Comparison of ENCODE assay signal across 16 cellular contexts in genomic region chr4:38634047-38634759, GRCh38.
"Had no signal": no experiment of that assay in that cellular context is flagged by ENCODE, and none has a peak within 500 bp of the region (broad histone marks: within the 10 kb centered on the region; RNA-seq: fewer than 3 reads in every experiment).

No MANE protein-coding gene starts in this region.

- DNase-seq: activated CD8-positive, alpha-beta memory T cell treated with anti-CD3 and anti-CD28 coated beads, Interleukin-2, amount 50 U/mL, for 4 hours; activated CD8-positive, alpha-beta T cell treated with anti-CD3 and anti-CD28 coated beads for 36 hours; activated gamma-delta T cell treated with Interleukin-2 at 50 U/mL for 16 hours; activated naive CD8-positive, alpha-beta T cell treated with anti-CD3 and anti-CD28 coated beads for 36 hours; activated T-cell treated with anti-CD3 and anti-CD28 coated beads, Interleukin-2, amount 50 U/mL, for 72 hours; caudate nucleus; cortex of kidney; effector memory CD4-positive, alpha-beta T cell; foreskin fibroblast; heart left ventricle; mucosa of descending colon; natural killer cell; stimulated activated CD4-positive, alpha-beta T cell treated with anti-CD3 and anti-CD28 coated beads, Interleukin-12 subunit alpha, Interleukin-12 subunit beta, amount 100 ng/mL, for 4 hours; stimulated activated naive CD4-positive, alpha-beta T cell treated with Interleukin-2 at 50 U/mL for 16 hours; T-helper 2 cell had no signal

- ATAC-seq: activated CD8-positive, alpha-beta T cell treated with anti-CD3 and anti-CD28 coated beads for 36 hours; activated T-cell treated with anti-CD3 and anti-CD28 coated beads, Interleukin-2, amount 50 U/mL, for 72 hours; left lobe of liver; mucosa of descending colon; natural killer cell had no signal

- H3K27me3 ChIP-seq: heart left ventricle had no signal

- H3K9me3 ChIP-seq: heart left ventricle, mucosa of descending colon had no signal

- H3K36me3 ChIP-seq: heart left ventricle had no signal

- H3K4me3 ChIP-seq: heart left ventricle, mucosa of descending colon had no signal
